In the genomic region with DNA sequence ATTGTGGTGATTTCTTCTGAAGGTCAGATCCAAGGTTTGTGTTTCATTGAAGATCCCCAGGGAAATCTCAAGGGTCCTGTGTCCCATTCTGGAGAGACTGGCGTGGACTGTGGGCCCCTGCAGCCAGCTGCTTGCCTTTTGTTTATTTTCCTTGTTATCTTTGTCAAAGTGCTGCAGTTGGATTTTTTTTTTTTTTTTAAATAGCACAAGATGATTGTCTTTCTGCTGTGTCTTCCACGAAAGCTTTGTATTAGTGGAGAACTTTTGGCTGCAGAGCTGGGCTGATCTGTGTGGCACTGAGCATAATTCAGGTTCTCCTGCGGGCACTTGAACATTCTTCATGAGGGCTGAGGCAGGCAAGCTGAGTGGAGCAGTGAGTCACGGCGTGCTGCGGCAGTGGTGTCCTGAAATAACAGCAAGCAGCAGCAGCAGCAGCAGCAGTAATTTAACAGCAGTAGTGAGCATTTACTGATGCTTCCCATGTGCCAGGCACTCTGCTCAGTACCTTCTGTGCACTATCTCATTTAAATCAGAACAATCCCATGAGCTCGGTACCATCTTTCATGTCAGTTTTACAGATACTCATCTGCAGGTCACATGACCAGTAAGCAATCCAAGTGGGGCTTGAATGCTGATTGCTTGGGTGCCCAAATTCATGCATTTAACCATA, we compare ENCODE assay signal across 9 cellular contexts. TPM values are rescaled to one million over a fixed set of nuclear protein-coding genes. Genes with fewer than 3 reads are reported as not detected.
DNase-seq lines count a peak whose midpoint lies in the region; ATAC-seq and TF ChIP-seq lines count a peak whose summit lies in the region.
"Had no signal": no experiment of that assay in that cellular context is flagged by ENCODE, and none has a peak within 500 bp of the region (broad histone marks: within the 10 kb centered on the region; RNA-seq: fewer than 3 reads in every experiment).

No MANE protein-coding gene starts in this region.

- ATAC-seq in RWPE2 (ENCODE audit: low read depth): 0 out of 3 replicates have a peak, but pooled peaks have one; percentile 55
- ATAC-seq in HG03460 (IDR thresholded peaks at IDR 0.05; ENCODE audit: unreplicated experiment): no peak

- H3K27ac ChIP-seq in RWPE2 (ENCODE audit: poor library complexity, severe bottlenecking): no peak overlapping the region
- H3K27ac ChIP-seq in ovary: peak overlapping the region in 1 of 2 donors; percentile 6

- intact Hi-C loops in ovary (cut with DNase I): loop anchor here in 1 of 4 donors (5.0 kb wide), 1 partner anchor 43 kb away; no protein-coding TSS in a partner anchor

- TF ChIP-seq POLR2A in ovary (IDR thresholded peaks at IDR 0.05): no peak

- peaks cover 10% of the 10 kb centered on the region for H3K9me3 Mint-ChIP-seq in progenitor cell of endocrine pancreas (ENCODE audit: low read depth)

- 20 to 29% (median 25%) methylated on average over 7 of the region's 7 CpGs for WGBS in ovary, 3 donors

- H3K27me3 ChIP-seq in RWPE2 (ENCODE audit: insufficient read depth, poor library complexity, severe bottlenecking) (no peaks in the 10 kb centered on the region), ovary (no peaks in the 10 kb centered on the region)

- no peak overlapping the region for H3K4me3 Mint-ChIP-seq in progenitor cell of endocrine pancreas (ENCODE audit: low read depth)

- peaks cover 19% of the 10 kb centered on the region for H3K4me1 Mint-ChIP-seq in progenitor cell of endocrine pancreas (ENCODE audit: low read depth)

- H3K27ac Mint-ChIP-seq in progenitor cell of endocrine pancreas: no peak overlapping the region

- no peaks in the 10 kb centered on the region for H3K27me3 Mint-ChIP-seq in progenitor cell of endocrine pancreas

- no peak for TF ChIP-seq EP300 in ovary (IDR thresholded peaks at IDR 0.05)

- H3K4me1 ChIP-seq in RWPE2 (ENCODE audit: insufficient read depth, poor library complexity, severe bottlenecking): peaks cover 10% of the 10 kb centered on the region
- H3K4me1 ChIP-seq in ovary (ENCODE audit: insufficient read depth): peaks cover 15% of the 10 kb centered on the region

- DNase-seq in DMS 273 (lab: John Stamatoyannopoulos, UW; ENCODE audit: unreplicated experiment) (peak; percentile 62), RWPE2 (ENCODE audit: low spot score) (no peak), fibroblast of pulmonary artery (ENCODE audit: low read depth) (peak; percentile 51), ovary (peak; percentile 34 to 46 (median 43)), GM19238 (ENCODE audit: insufficient read length, low spot score) (no peak), progenitor cell of endocrine pancreas (ENCODE audit: low spot score, unreplicated experiment) (no peak)
- no peak for DNase-seq in activated naive CD4-positive, alpha-beta T cell treated with anti-CD3 and anti-CD28 coated beads, Interleukin-2, amount 50 U/mL, for 16 hours
- DNase-seq: NCI-H2081 treated with DMSO at 0.1 percent for 48 hours had no signal

- H3K9me3 ChIP-seq in RWPE2 (ENCODE audit: severe bottlenecking) (no peaks in the 10 kb centered on the region), ovary (no peaks in the 10 kb centered on the region)

- TF ChIP-seq CTCF in RWPE2 (IDR thresholded peaks at IDR 0.05; ENCODE audit: poor library complexity, severe bottlenecking): no peak
- TF ChIP-seq CTCF in fibroblast of pulmonary artery (IDR thresholded peaks at IDR 0.05; ENCODE audit: low read length, missing control alignments): no peak
- TF ChIP-seq CTCF in ovary (IDR thresholded peaks at IDR 0.05): no peak
- no peak for TF ChIP-seq CTCF in progenitor cell of endocrine pancreas (IDR thresholded peaks at IDR 0.05; ENCODE audit: unreplicated experiment)

- H3K36me3 Mint-ChIP-seq in progenitor cell of endocrine pancreas (ENCODE audit: insufficient read depth): peaks cover 4% of the 10 kb centered on the region

- H3K36me3 ChIP-seq in RWPE2 (ENCODE audit: low read depth): no peaks in the 10 kb centered on the region
- H3K36me3 ChIP-seq in ovary: no peaks in the 10 kb centered on the region

- H3K4me3 ChIP-seq in RWPE2 (ENCODE audit: severe bottlenecking) (no peak overlapping the region), fibroblast of pulmonary artery (replicated peaks; ENCODE audit: low read depth, low read length) (no peak overlapping the region), ovary (no peak overlapping the region)

RNA-seq across cellular contexts. Expression of a gene that starts 45.7 kb away (rescaled TPM):
- total RNA-seq in ovary (10 to 100 TPM; 19.7 to 38.0 (median 24.9) TPM), progenitor cell of endocrine pancreas (15.7 and 19.4 TPM in 2 replicates)
- 10 to 100 TPM; 13.6 to 37.1 TPM for polyA plus RNA-seq in ovary

Comparison
In these comparisons a context has a peak if more than half of its experiments do, and no peak if none do; other contexts are left out.
1. DNase-seq: peak in DMS 273 (single experiment), fibroblast of pulmonary artery (single experiment) and ovary (5 of 5); none in RWPE2 (single experiment), GM19238 (single experiment), activated naive CD4-positive, alpha-beta T cell treated with anti-CD3 and anti-CD28 coated beads, Interleukin-2, amount 50 U/mL, for 16 hours (single experiment) and progenitor cell of endocrine pancreas (single experiment).